ENCODE assay signal across 8 cellular contexts in the genomic region with DNA sequence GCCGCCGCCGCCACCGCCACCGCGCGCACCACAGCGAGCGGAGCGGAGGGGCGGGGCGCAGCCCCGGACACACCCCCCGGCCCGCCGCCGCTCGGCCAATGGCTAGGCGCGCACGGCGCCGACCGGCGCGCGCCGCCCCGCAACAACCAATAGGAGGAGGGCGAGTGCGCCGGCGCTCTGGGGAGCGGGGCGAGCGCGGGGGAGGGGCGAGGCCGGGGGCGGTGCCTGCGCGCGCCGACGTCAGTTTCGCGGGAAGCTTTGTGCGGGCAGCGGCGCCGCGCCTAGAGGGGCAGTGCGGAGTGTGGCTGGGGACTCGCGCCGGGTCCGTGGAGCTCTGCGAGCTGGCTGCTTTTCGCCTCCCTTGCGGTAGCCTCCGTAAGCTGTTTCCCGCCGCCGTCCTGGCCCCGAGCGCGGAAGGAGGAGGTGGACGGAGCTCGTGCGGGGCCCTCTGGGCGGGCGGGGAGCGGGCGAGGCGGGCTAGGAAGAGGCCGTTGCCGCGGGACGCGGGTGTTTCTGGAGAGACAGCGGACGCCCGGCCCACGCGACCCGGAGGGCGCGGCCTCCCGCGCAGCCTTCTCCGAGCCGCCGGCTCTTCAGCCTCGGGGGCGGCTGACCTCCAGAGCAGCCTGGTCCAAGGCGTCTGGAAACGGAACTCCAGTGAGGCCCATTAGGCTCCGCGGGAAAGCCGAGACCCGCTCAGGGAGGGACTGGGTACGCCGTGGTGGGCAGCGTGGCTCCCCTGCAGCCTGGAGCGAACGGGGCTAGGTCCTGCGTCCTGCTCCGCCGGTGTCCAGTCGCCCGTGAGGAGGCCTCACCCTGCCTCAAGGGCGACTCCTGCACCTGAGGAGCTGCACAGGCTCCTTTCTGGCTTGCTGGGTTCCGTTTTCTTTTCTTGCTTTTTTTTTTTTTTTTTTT. TPM values are rescaled to one million over a fixed set of nuclear protein-coding genes. Genes with fewer than 3 reads are reported as not detected.
A peak's percentile ranks its signal among the peaks of the same experiment; 100 is the strongest.
DNase-seq lines count a peak whose midpoint lies in the region; ATAC-seq, FAIRE-seq and TF ChIP-seq lines count a peak whose summit lies in the region.

A gene (minus strand): TSS at position 44 of the 915 bp plus-strand sequence. CDS start 249 bp downstream, outside the sequence.

- peaks cover 27% of the 10 kb centered on the region for H3K36me3 Mint-ChIP-seq in activated B cell treated with CpG ODN at 0.5 μM for 24 hours (ENCODE audit: low read depth)

- CTCF ChIA-PET in AG04450 (lab: Charles Lee) (no interaction called here), activated B cell treated with CpG ODN at 0.5 μM for 24 hours (lab: Charles Lee) (interaction anchor here (1.8 kb wide), 1 partner anchor 12 kb away, joined by 5 read pairs; a partner anchor contains a TSS)

- TF ChIP-seq CTCF in AG04450 (IDR thresholded peaks at IDR 0.05; ENCODE audit: low read depth, low read length) (no peak), activated B cell treated with CpG ODN at 0.5 μM for 24 hours (IDR thresholded peaks at IDR 0.05) (no peak), keratinocyte (optimal IDR thresholded peaks at IDR 0.05 in 1 of 3, IDR thresholded peaks at IDR 0.05 in 1 of 3, conservative IDR thresholded peaks at IDR 0.05 in 1 of 3; ENCODE audit: extremely low read depth in 1 of 3, insufficient read depth in 2 of 3, low read length in 3 of 3) (peak in 1 of 3 experiments; percentile 5)

- FAIRE-seq in keratinocyte (lab: Jason Lieb, UNC), result no peak

- H3K4me1 ChIP-seq in keratinocyte (ENCODE audit: control insufficient read depth, extremely low read depth, insufficient read depth, low read length), result peaks cover 13% of the 10 kb centered on the region

- H3K4me3 Mint-ChIP-seq in activated B cell treated with CpG ODN at 0.5 μM for 24 hours, result peak within 1 kb of the TSS; percentile 98

- peak; percentile 67 for TF ChIP-seq POLR2A in GM18951 (IDR thresholded peaks at IDR 0.05; ENCODE audit: extremely low read depth, insufficient read depth, insufficient read length)

- intact Hi-C loops in activated B cell treated with CpG ODN at 0.5 μM for 24 hours (cut with micrococcal nuclease), result loop anchor here (1.0 to 5.0 kb wide), 2 partner anchors 15 to 38 kb away; a partner anchor contains a TSS

- H3K9me1 ChIP-seq in keratinocyte (ENCODE audit: control insufficient read depth, extremely low read depth, insufficient read depth, low read length), result no peaks in the 10 kb centered on the region

- peaks cover 19 to 27% of the 10 kb centered on the region in 2 experiments for H3K36me3 ChIP-seq in keratinocyte (ENCODE audit: control insufficient read depth in 2 of 2, extremely low read depth in 1 of 2, insufficient read depth in 2 of 2, low read length in 2 of 2)

- H3K9me3 ChIP-seq in AG04450 (ENCODE audit: control insufficient read depth, insufficient read depth, low read length) (no peaks in the 10 kb centered on the region), keratinocyte (ENCODE audit: control insufficient read depth, low read depth, low read length) (no peaks in the 10 kb centered on the region)

- no peaks in the 10 kb centered on the region for H3K9me3 Mint-ChIP-seq in activated B cell treated with CpG ODN at 0.5 μM for 24 hours

- peaks cover 36% of the 10 kb centered on the region for H3K79me2 ChIP-seq in keratinocyte (ENCODE audit: control insufficient read depth, insufficient read depth, low read length)

- H3K4me1 Mint-ChIP-seq in activated B cell treated with CpG ODN at 0.5 μM for 24 hours, result peaks cover 6% of the 10 kb centered on the region

- H2AFZ ChIP-seq in keratinocyte (ENCODE audit: control insufficient read depth, low read length), result peak within 1 kb of the TSS; percentile 87

- DNase-seq in AG04450 (ENCODE audit: low read depth, low spot score) (peak; percentile 42), NCI-H2227 treated with DMSO at 0.1 percent for 48 hours (lab: John Stamatoyannopoulos, UW) (peak; percentile 83), activated B cell treated with CpG ODN at 0.5 μM for 24 hours (peak; percentile 95), caudate nucleus (lab: John Stamatoyannopoulos, UW) (peak in 56 of 61 donors; percentile 21 to 91 (median 72)), keratinocyte (ENCODE audit: low read depth, low spot score) (no peak)
- peak; percentile 89 to 90 for DNase-seq in stimulated activated CD4-positive, alpha-beta T cell treated with anti-CD3 and anti-CD28 coated beads, Interleukin-15, amount 100 ng/mL, for 1 hour (ENCODE audit: low read depth in 1 of 2, low spot score in 1 of 2)

- peaks cover 6% of the 10 kb centered on the region for H4K20me1 ChIP-seq in keratinocyte (ENCODE audit: control insufficient read depth, extremely low read depth, insufficient read depth, low read length)

- peak within 1 kb of the TSS; percentile 97 for H3K4me2 ChIP-seq in keratinocyte (ENCODE audit: control insufficient read depth, extremely low read depth, insufficient read depth, low read depth, low read length)

- peak within 1 kb of the TSS; percentile 39 for H3K27ac ChIP-seq in AG04450 (ENCODE audit: low read depth, low read length)
- no peak within 1 kb of the TSS for H3K27ac ChIP-seq in caudate nucleus (ENCODE audit: low read depth, low read length)
- peak within 1 kb of the TSS; percentile 68 for H3K27ac ChIP-seq in keratinocyte (ENCODE audit: control insufficient read depth, insufficient read depth, low read length)

- H3K27me3 ChIP-seq in AG04450 (ENCODE audit: control insufficient read depth, insufficient read depth, low read length) (no peaks in the 10 kb centered on the region), keratinocyte (ENCODE audit: control insufficient read depth, extremely low read depth, insufficient read depth, low read length) (no peaks in the 10 kb centered on the region)

- H3K4me3 ChIP-seq in AG04450 (ENCODE audit: low read depth, low read length) (peak within 1 kb of the TSS; percentile 79), keratinocyte (ENCODE audit: control insufficient read depth in 2 of 3, extremely low read depth in 1 of 3, insufficient read depth in 2 of 3, low read depth in 1 of 3, low read length in 3 of 3) (peak within 1 kb of the TSS; percentile 57 to 92 (median 90))

- dilution Hi-C loops in keratinocyte (cut with MboI; ENCODE audit: extremely low pct_ligation_motif_present, low sequenced_read_pairs), result no loop called here

- in situ Hi-C loops in GM18951 (cut with MboI; ENCODE audit: low sequenced_read_pairs, unreplicated experiment), result no loop called here

- H3K9ac ChIP-seq in keratinocyte (ENCODE audit: control insufficient read depth, extremely low read depth, insufficient read depth, low read length), result peak within 1 kb of the TSS; percentile 83

- POLR2A ChIA-PET in AG04450 (lab: Yijun Ruan, JAX), result interaction anchor here (0.6 to 1.1 kb wide), 4 partner anchors 11 to 28 kb away, joined by 3 to 5 read pairs (median 4); a partner anchor contains a TSS
- POLR2A ChIA-PET in activated B cell treated with CpG ODN at 0.5 μM for 24 hours (lab: Charles Lee), result interaction anchor here (0.6 to 1.8 kb wide), 11 partner anchors 10 to 56 kb away, joined by 3 to 9 read pairs (median 6); a partner anchor contains a TSS

- H3K27me3 Mint-ChIP-seq in activated B cell treated with CpG ODN at 0.5 μM for 24 hours, result peaks cover 1% of the 10 kb centered on the region

- H3K27ac Mint-ChIP-seq in activated B cell treated with CpG ODN at 0.5 μM for 24 hours, result peak within 1 kb of the TSS; percentile 92

- ATAC-seq in HG03159 (IDR thresholded peaks at IDR 0.05; ENCODE audit: unreplicated experiment) (peak; percentile 80), activated B cell treated with CpG ODN at 0.5 μM for 24 hours (ENCODE audit: low read depth) (peak; percentile 96)

RNA-seq across cellular contexts. Expression of the gene that starts here (rescaled TPM):
- polyA plus RNA-seq in AG04450 (2011; rRNA removed) (11.4 and 11.6 TPM in 2 replicates), keratinocyte (25.8 to 28.1 TPM (median 27.8 TPM) in 3 replicates)
- polyA minus RNA-seq in AG04450 (2011; rRNA and poly(A)+ RNA removed), result 6.5 and 10.5 TPM in 2 replicates
- 21.9 and 25.1 TPM in 2 replicates for total RNA-seq in activated B cell treated with CpG ODN at 0.5 μM for 24 hours
- polyA plus RNA-seq in keratinocyte (2011; ENCODE audit: low read depth), result 19.0 TPM
- polyA plus RNA-seq in keratinocyte (2011; cell fraction: cytosol; rRNA removed), result 13.6 and 24.5 TPM in 2 replicates
- 27.6 and 29.4 TPM in 2 replicates for polyA plus RNA-seq in keratinocyte (2011; cell fraction: nucleus; rRNA removed)
- 27.3 and 30.2 TPM in 2 replicates for polyA plus RNA-seq in keratinocyte (2012; ENCODE audit: low replicate concordance)
- polyA minus RNA-seq in keratinocyte, result 9.5 to 21.9 TPM (median 11.2 TPM) in 3 replicates
- polyA minus RNA-seq in keratinocyte (2011; cell fraction: cytosol; rRNA and poly(A)+ RNA removed), result 17.8 TPM
- polyA minus RNA-seq in keratinocyte (2011; cell fraction: nucleus; rRNA and poly(A)+ RNA removed), result 7.1 and 7.8 TPM in 2 replicates
